11 cellular contexts compared by ENCODE assay signal in genomic region chr17:31274252-31274651, GRCh38. TPM values are rescaled to one million over a fixed set of nuclear protein-coding genes. Genes with fewer than 3 reads are reported as not detected.
DNase-seq lines count a peak whose midpoint lies in the region; ATAC-seq and TF ChIP-seq lines count a peak whose summit lies in the region.
"Had no signal": no experiment of that assay in that cellular context is flagged by ENCODE, and none has a peak within 500 bp of the region (broad histone marks: within the 10 kb centered on the region; RNA-seq: fewer than 3 reads in every experiment).

No MANE protein-coding gene starts in this region.

- H2BK12ac ChIP-seq in mesenchymal stem cell (ENCODE audit: low read length in 2 of 2): no peak overlapping the region

- no peak overlapping the region for H4K91ac ChIP-seq in mesenchymal stem cell (ENCODE audit: low read length)

- no peak overlapping the region for H3K18ac ChIP-seq in mesenchymal stem cell (ENCODE audit: low read depth in 1 of 2, low read length in 2 of 2)

- TF ChIP-seq CTCF in GM13977 (IDR thresholded peaks at IDR 0.05; ENCODE audit: extremely low read depth, insufficient read depth, missing control alignments): no peak

- no peak overlapping the region for H2BK5ac ChIP-seq in mesenchymal stem cell (ENCODE audit: low read depth, low read length, poor library complexity, severe bottlenecking)

- H3K27me3 ChIP-seq in mesenchymal stem cell (ENCODE audit: control insufficient read depth in 1 of 2, insufficient read depth in 1 of 2, low read length in 2 of 2) (no peaks in the 10 kb centered on the region), H7 (ENCODE audit: control insufficient read depth, insufficient read depth, low read length) (no peaks in the 10 kb centered on the region)
- H3K27me3 ChIP-seq: cardiac muscle cell had no signal

- H3K4me3 ChIP-seq in mesenchymal stem cell (ENCODE audit: insufficient read depth in 1 of 2, low read depth in 1 of 2, low read length in 2 of 2) (no peak overlapping the region), H7 (ENCODE audit: insufficient read depth, low read depth, low read length) (no peak overlapping the region)
- H3K4me3 ChIP-seq: cardiac muscle cell had no signal

- ATAC-seq in HG03196 (IDR thresholded peaks at IDR 0.05; ENCODE audit: unreplicated experiment): no peak
- ATAC-seq: stimulated activated naive CD8-positive, alpha-beta T cell treated with anti-CD3 and anti-CD28 coated beads, Interleukin-15, amount 100 ng/mL, for 72 hours had no signal

- H3K36me3 ChIP-seq in mesenchymal stem cell (ENCODE audit: control insufficient read depth in 1 of 2, insufficient read depth in 2 of 2, low read depth in 1 of 2, low read length in 2 of 2) (peaks cover 3 to 34% of the 10 kb centered on the region in 2 experiments), H7 (replicated peaks; ENCODE audit: control insufficient read depth, insufficient read depth, low read length) (no peaks in the 10 kb centered on the region)

- H3K79me1 ChIP-seq in mesenchymal stem cell (replicated peaks; ENCODE audit: low read length, poor library complexity, severe bottlenecking): peaks cover 14% of the 10 kb centered on the region

- H3K14ac ChIP-seq in mesenchymal stem cell (ENCODE audit: low read length in 2 of 2): no peak overlapping the region

- H3K27ac ChIP-seq in caudate nucleus (ENCODE audit: low read depth, low read length): peak overlapping the region; percentile 2
- no peak overlapping the region for H3K27ac ChIP-seq in mesenchymal stem cell (ENCODE audit: low read length, poor library complexity, severe bottlenecking)
- H3K27ac ChIP-seq: cardiac muscle cell had no signal

- 89% methylated on average over 2 of the region's 2 CpGs for WGBS in mesenchymal stem cell

- no peak overlapping the region for H2AFZ ChIP-seq in mesenchymal stem cell (ENCODE audit: low read depth, low read length)

- no peaks in the 10 kb centered on the region for H3K9me3 ChIP-seq in mesenchymal stem cell (ENCODE audit: control insufficient read depth, low read length)

- H4K8ac ChIP-seq in mesenchymal stem cell (ENCODE audit: low read length): no peak overlapping the region

- H3K4me2 ChIP-seq in mesenchymal stem cell (ENCODE audit: low read length, poor library complexity, severe bottlenecking): no peak overlapping the region

- H2BK120ac ChIP-seq in mesenchymal stem cell (ENCODE audit: low read depth, low read length): no peak overlapping the region

- peak; percentile 5 for DNase-seq in COR-L47 (lab: John Stamatoyannopoulos, UW)
- DNase-seq in MV-4-11 (lab: John Stamatoyannopoulos, UW): peak; percentile 74
- no peak for DNase-seq in caudate nucleus (lab: John Stamatoyannopoulos, UW)
- DNase-seq in mesenchymal stem cell: peak; percentile 73
- no peak for DNase-seq in GM13977 (ENCODE audit: low spot score)
- no peak for DNase-seq in H7
- no peak for DNase-seq in RPMI8226
- DNase-seq: activated CD4-positive, alpha-beta T cell treated with anti-CD3 and anti-CD28 coated beads, Interleukin-2, amount 50 U/mL, for 4 hours; stimulated activated naive CD8-positive, alpha-beta T cell treated with anti-CD3 and anti-CD28 coated beads, Interleukin-15, amount 100 ng/mL, for 72 hours had no signal

- no peak overlapping the region for H2AK5ac ChIP-seq in mesenchymal stem cell (ENCODE audit: low read length, severe bottlenecking)

- H3K9ac ChIP-seq in mesenchymal stem cell (ENCODE audit: low read length): peak overlapping the region; percentile 83

- H3K23ac ChIP-seq in mesenchymal stem cell (ENCODE audit: low read length in 2 of 2): no peak overlapping the region

- no peak overlapping the region for H2BK15ac ChIP-seq in mesenchymal stem cell (ENCODE audit: low read depth, poor library complexity, severe bottlenecking)

- peaks cover 3% of the 10 kb centered on the region for H3K4me1 ChIP-seq in mesenchymal stem cell (ENCODE audit: control insufficient read depth, insufficient read depth, low read depth, low read length)

- in situ Hi-C loops in GM13977 (cut with MboI; ENCODE audit: low pct_unique_long_range_greater_than_20kb, low sequenced_read_pairs, unreplicated experiment): no loop called here

- no peak overlapping the region for H3K4ac ChIP-seq in mesenchymal stem cell (ENCODE audit: low read depth in 1 of 2, low read length in 2 of 2)

RNA-seq across cellular contexts. Expression of gene OMG, which starts 22.8 kb away (rescaled TPM):
- polyA plus RNA-seq in mesenchymal stem cell (2013, experiment 1 of 2): 2.8 TPM
- 2.5 TPM for polyA plus RNA-seq in mesenchymal stem cell (2013, experiment 2 of 2)
- not detected in 2 replicates for total RNA-seq in H7 (2014; rRNA removed; shearing (Covaris generic))
- total RNA-seq: cardiac muscle cell had no signal

RNA-seq across cellular contexts. Expression of gene EVI2B, which starts 39.6 kb away (rescaled TPM):
- polyA plus RNA-seq in mesenchymal stem cell (2013, experiment 1 of 2): 4.1 TPM
- 4.2 TPM for polyA plus RNA-seq in mesenchymal stem cell (2013, experiment 2 of 2)
- total RNA-seq in H7 (2014; rRNA removed; shearing (Covaris generic)): not detected in 2 replicates
- total RNA-seq: cardiac muscle cell had no signal

RNA-seq across cellular contexts. Expression of gene EVI2A, which starts 47.2 kb away (rescaled TPM):
- polyA plus RNA-seq in mesenchymal stem cell (2013, experiment 1 of 2): 1.6 TPM
- 1.5 TPM for polyA plus RNA-seq in mesenchymal stem cell (2013, experiment 2 of 2)
- not detected in 2 replicates for total RNA-seq in H7 (2014; rRNA removed; shearing (Covaris generic))
- total RNA-seq: cardiac muscle cell had no signal

Comparison
In these comparisons a context has a peak if more than half of its experiments do, and no peak if none do; other contexts are left out.
1. DNase-seq: peak in COR-L47 (single experiment), MV-4-11 (single experiment) and mesenchymal stem cell (single experiment); none in caudate nucleus (0 of 61), GM13977 (single experiment), H7 (single experiment) and RPMI8226 (single experiment).